8 cellular contexts compared by ENCODE assay signal in the genomic region with DNA sequence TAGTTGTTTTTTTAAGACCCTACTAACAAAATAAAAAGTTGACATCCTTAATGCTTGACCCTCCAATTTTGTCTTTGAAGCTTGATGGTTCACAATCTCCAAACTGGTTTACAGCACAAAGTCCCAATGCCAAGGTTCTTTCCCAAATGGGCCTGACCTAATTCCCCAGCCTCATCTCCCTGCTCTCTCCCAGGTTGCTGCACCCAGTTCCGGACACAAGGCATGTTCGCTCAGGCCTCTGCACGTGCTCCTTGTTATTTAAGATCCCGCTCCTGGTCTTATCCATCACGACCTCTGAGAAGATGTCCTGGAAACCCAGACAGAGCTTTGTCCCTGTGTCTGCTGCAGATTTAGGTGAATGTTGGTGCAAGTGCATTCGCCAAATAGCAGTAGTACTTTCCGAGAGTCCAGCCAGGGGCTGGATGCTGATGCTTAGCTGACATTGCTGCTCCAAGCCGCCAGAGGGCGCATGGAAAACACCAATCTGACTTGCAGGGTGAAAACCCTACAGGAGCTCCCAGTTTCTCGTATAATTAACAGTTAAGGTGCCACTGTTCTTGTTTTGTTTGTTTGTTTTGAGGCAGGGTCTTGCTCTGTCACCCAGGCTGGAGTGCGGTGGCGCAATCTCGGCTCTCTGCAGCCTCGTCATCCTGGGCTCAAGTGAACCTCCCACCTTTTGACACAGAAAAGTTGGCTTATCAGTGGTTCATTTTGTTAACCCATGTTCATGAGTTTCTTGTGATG. TPM values are rescaled to one million over a fixed set of nuclear protein-coding genes. Genes with fewer than 3 reads are reported as not detected.
DNase-seq lines count a peak whose midpoint lies in the region; ATAC-seq and TF ChIP-seq lines count a peak whose summit lies in the region.

No MANE protein-coding gene starts in this region.

- no peaks in the 10 kb centered on the region for H3K9me2 ChIP-seq in OCI-LY1 (ENCODE audit: low read depth, low read length)

- no peaks in the 10 kb centered on the region for H4K20me1 ChIP-seq in OCI-LY1 (ENCODE audit: insufficient read depth, low read length)

- TF ChIP-seq POLR2A in erythroblast (IDR thresholded peaks at IDR 0.05; ENCODE audit: low read length) = no peak

- POLR2A ChIA-PET in naive thymus-derived CD8-positive, alpha-beta T cell (lab: Charles Lee) = interaction anchor here (0.6 to 5.1 kb wide), 16 partner anchors 8 to 148 kb away, joined by 3 to 52 read pairs (median 6); partner anchors contain the start of genes IRGQ, LYPD3, PHLDB3 and ZNF575

- no peak overlapping the region for H3K27ac Mint-ChIP-seq in Calu3 (ENCODE audit: unreplicated experiment)
- H3K27ac Mint-ChIP-seq in naive thymus-derived CD8-positive, alpha-beta T cell = peak overlapping the region; percentile 13 to 90 (median 80)
- H3K27ac Mint-ChIP-seq in stimulated activated effector memory CD8-positive, alpha-beta T cell treated with anti-CD3 and anti-CD28 coated beads, Interleukin-12 subunit alpha, Interleukin-12 subunit beta, amount 100 ng/mL, for 72 hours = no peak overlapping the region

- H3K36me3 ChIP-seq in OCI-LY1 (ENCODE audit: insufficient read depth, low read length) = no peaks in the 10 kb centered on the region

- H3K9me3 ChIP-seq in OCI-LY1 (ENCODE audit: low read length) = no peaks in the 10 kb centered on the region

- H3K4me2 ChIP-seq in OCI-LY1 (ENCODE audit: low read length) = no peak overlapping the region

- no TSS peak for BruUV-seq in Calu3 (replicated peaks; lab: Mats Ljungman, UMichigan)

- no peaks in the 10 kb centered on the region for H3F3A ChIP-seq in OCI-LY1 (ENCODE audit: insufficient read depth, low read length)

- H3K27me3 ChIP-seq in OCI-LY1 (ENCODE audit: insufficient read depth, low read length) = no peaks in the 10 kb centered on the region

- H3K27ac ChIP-seq in OCI-LY1 (ENCODE audit: low read depth, low read length, poor library complexity, severe bottlenecking) = no peak overlapping the region

- no peaks in the 10 kb centered on the region for H3K36me3 Mint-ChIP-seq in Calu3 (ENCODE audit: insufficient read depth, unreplicated experiment)
- H3K36me3 Mint-ChIP-seq in naive thymus-derived CD8-positive, alpha-beta T cell = no peaks in the 10 kb centered on the region
- no peaks in the 10 kb centered on the region for H3K36me3 Mint-ChIP-seq in stimulated activated effector memory CD8-positive, alpha-beta T cell treated with anti-CD3 and anti-CD28 coated beads, Interleukin-12 subunit alpha, Interleukin-12 subunit beta, amount 100 ng/mL, for 72 hours

- peaks cover 2% of the 10 kb centered on the region for H3K9me3 Mint-ChIP-seq in Calu3 (ENCODE audit: low read depth, unreplicated experiment)
- H3K9me3 Mint-ChIP-seq in naive thymus-derived CD8-positive, alpha-beta T cell = no peaks in the 10 kb centered on the region
- no peaks in the 10 kb centered on the region for H3K9me3 Mint-ChIP-seq in stimulated activated effector memory CD8-positive, alpha-beta T cell treated with anti-CD3 and anti-CD28 coated beads, Interleukin-12 subunit alpha, Interleukin-12 subunit beta, amount 100 ng/mL, for 72 hours

- peaks cover 9% of the 10 kb centered on the region for H3K4me1 Mint-ChIP-seq in Calu3 (ENCODE audit: low read depth, unreplicated experiment)
- peaks cover 12 to 37% (median 21%) of the 10 kb centered on the region in 4 donors for H3K4me1 Mint-ChIP-seq in naive thymus-derived CD8-positive, alpha-beta T cell
- H3K4me1 Mint-ChIP-seq in stimulated activated effector memory CD8-positive, alpha-beta T cell treated with anti-CD3 and anti-CD28 coated beads, Interleukin-12 subunit alpha, Interleukin-12 subunit beta, amount 100 ng/mL, for 72 hours = peaks cover 10% of the 10 kb centered on the region

- intact Hi-C loops in Calu3 (cut with micrococcal nuclease; ENCODE audit: unreplicated experiment) = loop anchor here (1.0 to 2.0 kb wide), 2 partner anchors 72 to 206 kb away; no protein-coding TSS in a partner anchor

- H2AFZ ChIP-seq in OCI-LY1 (ENCODE audit: low read length) = no peak overlapping the region

- H3K4me3 ChIP-seq in OCI-LY1 (ENCODE audit: low read depth, low read length, poor library complexity, severe bottlenecking) = no peak overlapping the region

- no peaks in the 10 kb centered on the region for H3K27me3 Mint-ChIP-seq in Calu3 (ENCODE audit: unreplicated experiment)
- no peaks in the 10 kb centered on the region for H3K27me3 Mint-ChIP-seq in naive thymus-derived CD8-positive, alpha-beta T cell

- CTCF ChIA-PET in Calu3 (lab: Charles Lee) = interaction anchor here (0.5 to 1.9 kb wide), 20 partner anchors 8 to 363 kb away, joined by 3 to 113 read pairs (median 4); partner anchors contain the start of genes IRGQ, LYPD3, PHLDB3 and ZNF575

- no peak overlapping the region for H3K4me3 Mint-ChIP-seq in Calu3 (ENCODE audit: low read depth, unreplicated experiment)
- no peak overlapping the region for H3K4me3 Mint-ChIP-seq in naive thymus-derived CD8-positive, alpha-beta T cell
- H3K4me3 Mint-ChIP-seq in stimulated activated effector memory CD8-positive, alpha-beta T cell treated with anti-CD3 and anti-CD28 coated beads, Interleukin-12 subunit alpha, Interleukin-12 subunit beta, amount 100 ng/mL, for 72 hours = no peak overlapping the region

- H3K9ac ChIP-seq in OCI-LY1 (ENCODE audit: low read length) = no peak overlapping the region

- TF ChIP-seq CTCF in Calu3 (IDR thresholded peaks at IDR 0.05; ENCODE audit: unreplicated experiment) (peak; percentile 97), OCI-LY1 (IDR thresholded peaks at IDR 0.05; ENCODE audit: low read length) (peak; percentile 91)

- ATAC-seq in naive thymus-derived CD8-positive, alpha-beta T cell = peak; percentile 84 to 95
- peak; percentile 82 for ATAC-seq in stimulated activated effector memory CD8-positive, alpha-beta T cell treated with anti-CD3 and anti-CD28 coated beads, Interleukin-12 subunit alpha, Interleukin-12 subunit beta, amount 100 ng/mL, for 72 hours
- no peak for ATAC-seq in HG02759 (IDR thresholded peaks at IDR 0.05; ENCODE audit: unreplicated experiment)

- no peaks in the 10 kb centered on the region for H3K79me2 ChIP-seq in OCI-LY1 (ENCODE audit: insufficient read depth, low read length)

- H3K4me1 ChIP-seq in OCI-LY1 (ENCODE audit: insufficient read depth, low read length, severe bottlenecking) = no peaks in the 10 kb centered on the region

- DNase-seq in Calu3 = peak; percentile 84
- peak; percentile 84 for DNase-seq in HPDE6-E6E7 (ENCODE audit: extremely low spot score)
- DNase-seq in activated T-cell treated with anti-CD3 and anti-CD28 coated beads for 1 hour (ENCODE audit: low read depth) = peak; percentile 79
- DNase-seq in erythroblast (lab: John Stamatoyannopoulos, UW) = peak; percentile 75 to 88
- peak; percentile 69 to 89 (median 78) for DNase-seq in naive thymus-derived CD8-positive, alpha-beta T cell
- peak; percentile 61 to 81 for DNase-seq in stimulated activated effector memory CD8-positive, alpha-beta T cell treated with anti-CD3 and anti-CD28 coated beads, Interleukin-12 subunit alpha, Interleukin-12 subunit beta, amount 100 ng/mL, for 72 hours (ENCODE audit: low spot score in 2 of 2)

RNA-seq across cellular contexts. Expression of gene LYPD3, which starts 18.5 kb away (rescaled TPM):
- 6.6 and 6.9 TPM in 2 replicates for total RNA-seq in Calu3 (2022)
- 1 to 10 TPM; 5.4 to 6.1 TPM for total RNA-seq in naive thymus-derived CD8-positive, alpha-beta T cell
- polyA plus RNA-seq in naive thymus-derived CD8-positive, alpha-beta T cell = 1 to 10 TPM; 6.2 to 9.3 (median 8.3) TPM

RNA-seq across cellular contexts. Expression of gene TEX101, which starts 32.2 kb away (rescaled TPM):
- total RNA-seq in Calu3 (2022) = not detected in 2 replicates
- total RNA-seq in naive thymus-derived CD8-positive, alpha-beta T cell = not detected
- polyA plus RNA-seq in naive thymus-derived CD8-positive, alpha-beta T cell = not detected

RNA-seq across cellular contexts. Expression of gene PHLDB3, which starts 57.6 kb away (rescaled TPM):
- 24.7 and 25.7 TPM in 2 replicates for total RNA-seq in Calu3 (2022)
- total RNA-seq in naive thymus-derived CD8-positive, alpha-beta T cell = 10 to 100 TPM; 46.0 to 48.6 TPM
- polyA plus RNA-seq in naive thymus-derived CD8-positive, alpha-beta T cell = 1 to 10 TPM; 3.5 to 7.2 (median 4.5) TPM

Comparison
In these comparisons a context has a peak if more than half of its experiments do, and no peak if none do; other contexts are left out.
1. H3K27ac Mint-ChIP-seq: peak in naive thymus-derived CD8-positive, alpha-beta T cell (10 of 10); none in Calu3 (single experiment) and stimulated activated effector memory CD8-positive, alpha-beta T cell treated with anti-CD3 and anti-CD28 coated beads, Interleukin-12 subunit alpha, Interleukin-12 subunit beta, amount 100 ng/mL, for 72 hours (single experiment).
2. Peak in every context shown above with its lines, with median percentiles within 50 percentile points of each other: DNase-seq.